12 cellular contexts compared by ENCODE assay signal in the genomic region with DNA sequence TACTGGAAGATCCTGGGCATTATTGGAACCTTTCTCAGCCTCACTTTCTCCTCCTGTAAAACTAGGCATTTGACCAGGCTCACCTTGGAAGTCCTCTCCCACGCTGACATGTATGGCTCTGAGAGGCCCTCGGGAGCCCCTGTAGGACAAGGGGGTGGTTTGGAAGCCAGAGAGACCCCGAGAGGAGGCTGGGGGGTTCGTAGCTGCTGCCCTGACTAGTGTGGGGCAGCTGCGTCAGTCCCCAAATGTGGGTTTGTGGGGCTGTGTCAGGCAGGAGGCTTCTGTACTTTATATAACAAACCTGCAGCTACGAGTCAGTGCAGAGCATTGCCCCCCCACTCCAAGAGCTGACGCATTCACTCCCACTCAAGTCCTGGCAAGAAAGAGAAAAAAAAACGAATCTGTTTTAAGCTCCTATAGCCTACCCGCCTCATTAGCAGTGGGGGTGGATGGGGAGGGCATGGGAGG. TPM values are rescaled to one million over a fixed set of nuclear protein-coding genes. Genes with fewer than 3 reads are reported as not detected.
DNase-seq lines count a peak whose midpoint lies in the region; ATAC-seq, FAIRE-seq and TF ChIP-seq lines count a peak whose summit lies in the region.
"Had no signal": no experiment of that assay in that cellular context is flagged by ENCODE, and none has a peak within 500 bp of the region (broad histone marks: within the 10 kb centered on the region; RNA-seq: fewer than 3 reads in every experiment).

No MANE protein-coding gene starts in this region.

- no peak for ATAC-seq in upper lobe of left lung (ENCODE audit: low FRiP score in 2 of 2)

- H3K4me1 ChIP-seq in breast epithelium (peaks cover 0 to 16% of the 10 kb centered on the region in 2 donors), upper lobe of left lung (peaks cover 14 to 35% (median 21%) of the 10 kb centered on the region in 4 donors)

- no peaks in the 10 kb centered on the region for H3K36me3 ChIP-seq in breast epithelium
- H3K36me3 ChIP-seq in upper lobe of left lung = no peaks in the 10 kb centered on the region
- H3K36me3 ChIP-seq: BLaER1 had no signal

- POLR2A ChIA-PET in MCF 10A (lab: Yijun Ruan, JAX) = no interaction called here

- H3K27me3 ChIP-seq in breast epithelium = no peaks in the 10 kb centered on the region
- no peaks in the 10 kb centered on the region for H3K27me3 ChIP-seq in upper lobe of left lung
- H3K27me3 ChIP-seq: BLaER1 had no signal

- intact Hi-C loops in breast epithelium (cut with DNase I; ENCODE audit: low total_unique reads) (no loop called here), MCF 10A (cut with micrococcal nuclease) (no loop called here)

- no peak overlapping the region for H3K27ac Mint-ChIP-seq in MCF 10A (ENCODE audit: low read depth, unreplicated experiment)
- H3K27ac Mint-ChIP-seq in nephron = peak overlapping the region; percentile 80 to 93 (median 92)
- H3K27ac Mint-ChIP-seq: activated T-cell treated with anti-CD3 and anti-CD28 coated beads, Interleukin-2, amount 50 U/mL, for 24 hours had no signal

- H3K4me3 ChIP-seq in breast epithelium = peak overlapping the region; percentile 51 to 76 (median 71)
- peak overlapping the region; percentile 51 to 63 (median 54) for H3K4me3 ChIP-seq in upper lobe of left lung
- H3K4me3 ChIP-seq: BLaER1, SK-N-MC had no signal

- H3K27ac ChIP-seq in breast epithelium = peak overlapping the region; percentile 96 to 98
- H3K27ac ChIP-seq in upper lobe of left lung = peak overlapping the region; percentile 86 to 94 (median 91)
- H3K27ac ChIP-seq: BLaER1, SK-N-MC had no signal

- H3K4me1 Mint-ChIP-seq in MCF 10A (ENCODE audit: insufficient read depth, unreplicated experiment) = peaks cover 6% of the 10 kb centered on the region
- peaks cover 30% of the 10 kb centered on the region for H3K4me1 Mint-ChIP-seq in nephron

- WGBS in upper lobe of left lung, 2 donors = 59 to 61% methylated on average over 8 to 9 of the region's 9 CpGs

- TF ChIP-seq EP300 in upper lobe of left lung (IDR thresholded peaks at IDR 0.05) = no peak

- H3K36me3 Mint-ChIP-seq in MCF 10A (ENCODE audit: insufficient read depth, unreplicated experiment) = no peaks in the 10 kb centered on the region
- no peaks in the 10 kb centered on the region for H3K36me3 Mint-ChIP-seq in nephron (ENCODE audit: low read depth)
- H3K36me3 Mint-ChIP-seq: mesothelial cell of epicardium had no signal

- no peak for TF ChIP-seq CTCF in breast epithelium (IDR thresholded peaks at IDR 0.05)
- TF ChIP-seq CTCF in MCF 10A (IDR thresholded peaks at IDR 0.05; ENCODE audit: unreplicated experiment) = no peak
- TF ChIP-seq CTCF in nephron (IDR thresholded peaks at IDR 0.05; ENCODE audit: unreplicated experiment in 3 of 3) = no peak
- no peak for TF ChIP-seq CTCF in upper lobe of left lung (IDR thresholded peaks at IDR 0.05)

- no peak for FAIRE-seq in frontal cortex (lab: Jason Lieb, UNC)

- no peak for TF ChIP-seq POLR2A in breast epithelium (IDR thresholded peaks at IDR 0.05)
- no peak for TF ChIP-seq POLR2A in upper lobe of left lung (IDR thresholded peaks at IDR 0.05)

- DNase-seq in breast epithelium (ENCODE audit: low spot score in 2 of 2) = peak in 1 of 2 donors; percentile 57
- no peak for DNase-seq in MCF 10A (ENCODE audit: unreplicated experiment)
- DNase-seq in dermis blood vessel endothelial cell = peak; percentile 27
- DNase-seq in upper lobe of left lung = no peak
- DNase-seq in RPMI8226 = no peak
- DNase-seq in NCI-H1105 (lab: John Stamatoyannopoulos, UW) = no peak
- no peak for DNase-seq in frontal cortex (ENCODE audit: low spot score in 2 of 2)
- DNase-seq: activated T-cell treated with anti-CD3 and anti-CD28 coated beads, Interleukin-2, amount 50 U/mL, for 24 hours had no signal

- no peaks in the 10 kb centered on the region for H3K9me3 ChIP-seq in breast epithelium
- H3K9me3 ChIP-seq in upper lobe of left lung = no peaks in the 10 kb centered on the region
- H3K9me3 ChIP-seq: BLaER1 had no signal

- H3K9me3 Mint-ChIP-seq in MCF 10A (ENCODE audit: unreplicated experiment) (no peaks in the 10 kb centered on the region), nephron (no peaks in the 10 kb centered on the region)
- H3K9me3 Mint-ChIP-seq: activated T-cell treated with anti-CD3 and anti-CD28 coated beads, Interleukin-2, amount 50 U/mL, for 24 hours; mesothelial cell of epicardium had no signal

- H3K27me3 Mint-ChIP-seq in MCF 10A (ENCODE audit: insufficient read depth, unreplicated experiment) (peaks cover 11% of the 10 kb centered on the region), nephron (ENCODE audit: low read depth) (peaks cover 3% of the 10 kb centered on the region)

- H3K4me3 Mint-ChIP-seq in MCF 10A (ENCODE audit: unreplicated experiment) (no peak overlapping the region), nephron (peak overlapping the region; percentile 76 to 88 (median 87))
- H3K4me3 Mint-ChIP-seq: activated T-cell treated with anti-CD3 and anti-CD28 coated beads, Interleukin-2, amount 50 U/mL, for 24 hours had no signal

- no TSS peak for BruUV-seq in MCF 10A (replicated peaks; lab: Mats Ljungman, UMichigan)

- CTCF ChIA-PET in MCF 10A (lab: Yijun Ruan, JAX) = interaction anchor here (0.9 kb wide), 1 partner anchor 44 kb away, joined by 4 read pairs; no protein-coding TSS in a partner anchor

RNA-seq across cellular contexts. Expression of a gene that starts 1.8 kb away (rescaled TPM):
- 100 to 1,000 TPM in 1 of 3 donors, 10 to 100 TPM in 1, 1 to 10 TPM in 1; 6.2 to 164 (median 58.0) TPM for total RNA-seq in breast epithelium
- total RNA-seq in MCF 10A (2022) = not detected in 2 replicates
- total RNA-seq in dermis blood vessel endothelial cell = 3.3 and 31.7 TPM in 2 replicates
- total RNA-seq in upper lobe of left lung = 100 to 1,000 TPM in 1 of 6 donors, 10 to 100 TPM in 4, 1 to 10 TPM in 1; 6.3 to 106 (median 31.7) TPM
- total RNA-seq in frontal cortex = 4.9 TPM

RNA-seq across cellular contexts. Expression of a gene that starts 15.5 kb away (rescaled TPM):
- total RNA-seq in breast epithelium = under 1 TPM; 0.15 to 0.33 (median 0.16) TPM
- not detected in 2 replicates for total RNA-seq in MCF 10A (2022)
- not detected in 2 replicates for total RNA-seq in dermis blood vessel endothelial cell
- total RNA-seq in upper lobe of left lung = 1 to 10 TPM in 1 of 6 donors, under 1 TPM in 3, not detected in 2; 0.39 to 4.7 (median 0.71) TPM
- not detected for total RNA-seq in frontal cortex
- total RNA-seq: mesothelial cell of epicardium had no signal

RNA-seq across cellular contexts. Expression of a gene that starts 30.5 kb away (rescaled TPM):
- total RNA-seq in breast epithelium = not detected
- total RNA-seq in MCF 10A (2022) = not detected in 2 replicates
- total RNA-seq in dermis blood vessel endothelial cell = not detected in 2 replicates
- total RNA-seq in upper lobe of left lung = 10 to 100 TPM in 1 of 6 donors, 1 to 10 TPM in 2, not detected in 3; 2.8 to 24.2 (median 5.8) TPM
- not detected for total RNA-seq in frontal cortex
- total RNA-seq: mesothelial cell of epicardium had no signal
